28 cellular contexts compared by ENCODE assay signal in genomic region chr4:101067383-101067782, GRCh38.
DNase-seq lines count a peak whose midpoint lies in the region; ATAC-seq and TF ChIP-seq lines count a peak whose summit lies in the region.
"Had no signal": no experiment of that assay in that cellular context is flagged by ENCODE, and none has a peak within 500 bp of the region (broad histone marks: within the 10 kb centered on the region; RNA-seq: fewer than 3 reads in every experiment).

No MANE protein-coding gene starts in this region.

- no peaks in the 10 kb centered on the region for H3K9me3 Mint-ChIP-seq in activated naive CD8-positive, alpha-beta T cell (ENCODE audit: low read depth)
- no peaks in the 10 kb centered on the region for H3K9me3 Mint-ChIP-seq in activated naive CD8-positive, alpha-beta T cell treated with anti-CD3 and anti-CD28 coated beads for 36 hours
- H3K9me3 Mint-ChIP-seq: activated CD4-positive, alpha-beta memory T cell treated with anti-CD3 and anti-CD28 coated beads for 36 hours; activated naive CD4-positive, alpha-beta T cell treated with anti-CD3 and anti-CD28 coated beads, Interleukin-2, amount 10 ng/mL, durations not matched to agents 7 days and 5 days; activated T-helper 1 cell treated with anti-CD3 and anti-CD28 coated beads, Interleukin-12 subunit alpha, Interleukin-12 subunit beta, Interleukin-2, Interleukin-4 antibody, amounts not matched to agents 30 ng/mL and 10 ng/mL and 1 ng/mL, durations not matched to agents 14 hours and 24 hours and 36 hours; CD4-positive, alpha-beta memory T cell; IgD-negative memory B cell; naive thymus-derived CD4-positive, alpha-beta T cell; stimulated activated naive CD8-positive, alpha-beta T cell treated with anti-CD3 and anti-CD28 coated beads, Interleukin-15, amount 100 ng/mL, for 72 hours had no signal

- peaks cover 23% of the 10 kb centered on the region for H3K36me3 Mint-ChIP-seq in activated naive CD8-positive, alpha-beta T cell
- peaks cover 4% of the 10 kb centered on the region for H3K36me3 Mint-ChIP-seq in activated naive CD8-positive, alpha-beta T cell treated with anti-CD3 and anti-CD28 coated beads for 36 hours

- H3K4me3 Mint-ChIP-seq in activated naive CD8-positive, alpha-beta T cell: no peak overlapping the region
- no peak overlapping the region for H3K4me3 Mint-ChIP-seq in activated naive CD8-positive, alpha-beta T cell treated with anti-CD3 and anti-CD28 coated beads for 36 hours
- H3K4me3 Mint-ChIP-seq: activated CD4-positive, alpha-beta memory T cell treated with anti-CD3 and anti-CD28 coated beads for 36 hours; activated naive CD4-positive, alpha-beta T cell treated with anti-CD3 and anti-CD28 coated beads, Interleukin-2, amount 10 ng/mL, durations not matched to agents 7 days and 5 days; activated T-helper 1 cell treated with anti-CD3 and anti-CD28 coated beads, Interleukin-12 subunit alpha, Interleukin-12 subunit beta, Interleukin-2, Interleukin-4 antibody, amounts not matched to agents 30 ng/mL and 10 ng/mL and 1 ng/mL, durations not matched to agents 14 hours and 24 hours and 36 hours; CD4-positive, alpha-beta memory T cell; IgD-negative memory B cell; naive thymus-derived CD4-positive, alpha-beta T cell; stimulated activated naive CD8-positive, alpha-beta T cell treated with anti-CD3 and anti-CD28 coated beads, Interleukin-15, amount 100 ng/mL, for 72 hours had no signal

- peaks cover 23% of the 10 kb centered on the region for H3K36me3 ChIP-seq in adipocyte (ENCODE audit: control insufficient read depth, insufficient read depth, low read length, severe bottlenecking)
- H3K36me3 ChIP-seq in upper lobe of left lung: peaks cover 0 to 8% (median 0%) of the 10 kb centered on the region in 4 donors
- H3K36me3 ChIP-seq in upper lobe of right lung: no peaks in the 10 kb centered on the region
- H3K36me3 ChIP-seq: ascending aorta, tibial artery had no signal

- WGBS in upper lobe of left lung, 2 donors: 95 to 98% methylated on average over 5 of the region's 5 CpGs

- no peaks in the 10 kb centered on the region for H3K9me3 ChIP-seq in adipocyte (ENCODE audit: control insufficient read depth, low read length)
- no peaks in the 10 kb centered on the region for H3K9me3 ChIP-seq in upper lobe of left lung
- H3K9me3 ChIP-seq in upper lobe of right lung: no peaks in the 10 kb centered on the region
- H3K9me3 ChIP-seq: A549, ascending aorta, tibial artery had no signal

- TF ChIP-seq POLR2A in upper lobe of left lung (IDR thresholded peaks at IDR 0.05): no peak

- TF ChIP-seq EP300 in upper lobe of left lung (IDR thresholded peaks at IDR 0.05): no peak

- peaks cover 15% of the 10 kb centered on the region for H3K4me1 ChIP-seq in adipocyte (ENCODE audit: control insufficient read depth, insufficient read depth, low read length)
- H3K4me1 ChIP-seq in upper lobe of left lung: peaks cover 0 to under 1% (median 0%) of the 10 kb centered on the region in 4 donors
- H3K4me1 ChIP-seq in upper lobe of right lung: no peaks in the 10 kb centered on the region
- H3K4me1 ChIP-seq: A549, ascending aorta had no signal

- H3K4me3 ChIP-seq in adipocyte (ENCODE audit: low read length) (no peak overlapping the region), upper lobe of left lung (no peak overlapping the region), upper lobe of right lung (no peak overlapping the region)
- H3K4me3 ChIP-seq: A549, ascending aorta, GM12878, tibial artery had no signal

- intact Hi-C loops in upper lobe of right lung (cut with DNase I): no loop called here

- H3K27ac Mint-ChIP-seq in activated naive CD8-positive, alpha-beta T cell: peak overlapping the region; percentile 8
- H3K27ac Mint-ChIP-seq in activated naive CD8-positive, alpha-beta T cell treated with anti-CD3 and anti-CD28 coated beads for 36 hours: no peak overlapping the region
- H3K27ac Mint-ChIP-seq: activated CD4-positive, alpha-beta memory T cell treated with anti-CD3 and anti-CD28 coated beads for 36 hours; activated naive CD4-positive, alpha-beta T cell treated with anti-CD3 and anti-CD28 coated beads, Interleukin-2, amount 10 ng/mL, durations not matched to agents 7 days and 5 days; activated T-helper 1 cell treated with anti-CD3 and anti-CD28 coated beads, Interleukin-12 subunit alpha, Interleukin-12 subunit beta, Interleukin-2, Interleukin-4 antibody, amounts not matched to agents 30 ng/mL and 10 ng/mL and 1 ng/mL, durations not matched to agents 14 hours and 24 hours and 36 hours; CD4-positive, alpha-beta memory T cell; IgD-negative memory B cell; naive thymus-derived CD4-positive, alpha-beta T cell; stimulated activated naive CD8-positive, alpha-beta T cell treated with anti-CD3 and anti-CD28 coated beads, Interleukin-15, amount 100 ng/mL, for 72 hours had no signal

- no peak overlapping the region for H3K9ac ChIP-seq in adipocyte (ENCODE audit: low read length)

- H3K4me1 Mint-ChIP-seq in activated naive CD8-positive, alpha-beta T cell (ENCODE audit: low read depth): no peaks in the 10 kb centered on the region
- no peaks in the 10 kb centered on the region for H3K4me1 Mint-ChIP-seq in activated naive CD8-positive, alpha-beta T cell treated with anti-CD3 and anti-CD28 coated beads for 36 hours
- H3K4me1 Mint-ChIP-seq: activated naive CD4-positive, alpha-beta T cell treated with anti-CD3 and anti-CD28 coated beads, Interleukin-2, amount 10 ng/mL, durations not matched to agents 7 days and 5 days; stimulated activated naive CD8-positive, alpha-beta T cell treated with anti-CD3 and anti-CD28 coated beads, Interleukin-15, amount 100 ng/mL, for 72 hours had no signal

- no peaks in the 10 kb centered on the region for H3K27me3 Mint-ChIP-seq in activated naive CD8-positive, alpha-beta T cell
- H3K27me3 Mint-ChIP-seq in activated naive CD8-positive, alpha-beta T cell treated with anti-CD3 and anti-CD28 coated beads for 36 hours: no peaks in the 10 kb centered on the region
- H3K27me3 Mint-ChIP-seq: activated CD4-positive, alpha-beta memory T cell treated with anti-CD3 and anti-CD28 coated beads for 36 hours; activated naive CD4-positive, alpha-beta T cell treated with anti-CD3 and anti-CD28 coated beads, Interleukin-2, amount 10 ng/mL, durations not matched to agents 7 days and 5 days; CD4-positive, alpha-beta memory T cell; IgD-negative memory B cell; naive thymus-derived CD4-positive, alpha-beta T cell; stimulated activated naive CD8-positive, alpha-beta T cell treated with anti-CD3 and anti-CD28 coated beads, Interleukin-15, amount 100 ng/mL, for 72 hours had no signal

- H3K27me3 ChIP-seq in adipocyte (replicated peaks; ENCODE audit: control insufficient read depth, insufficient read depth, low read length): no peaks in the 10 kb centered on the region
- no peaks in the 10 kb centered on the region for H3K27me3 ChIP-seq in upper lobe of left lung
- no peaks in the 10 kb centered on the region for H3K27me3 ChIP-seq in upper lobe of right lung
- H3K27me3 ChIP-seq: ascending aorta, tibial artery had no signal

- TF ChIP-seq CTCF in upper lobe of left lung (IDR thresholded peaks at IDR 0.05) (no peak), upper lobe of right lung (IDR thresholded peaks at IDR 0.05) (no peak)

- H3K27ac ChIP-seq in upper lobe of left lung: no peak overlapping the region
- H3K27ac ChIP-seq in upper lobe of right lung: no peak overlapping the region
- H3K27ac ChIP-seq: A549, ascending aorta, tibial artery had no signal

- ATAC-seq in upper lobe of left lung (ENCODE audit: low FRiP score in 2 of 2) (no peak), upper lobe of right lung (no peak)
- ATAC-seq: A549; GM12878; naive thymus-derived CD4-positive, alpha-beta T cell; stimulated activated naive CD8-positive, alpha-beta T cell treated with anti-CD3 and anti-CD28 coated beads, Interleukin-15, amount 100 ng/mL, for 72 hours had no signal

- DNase-seq in activated naive CD8-positive, alpha-beta T cell treated with anti-CD3 and anti-CD28 coated beads for 36 hours: no peak
- DNase-seq in adipocyte (ENCODE audit: low read depth): peak; percentile 52
- DNase-seq in fibroblast of gingiva (ENCODE audit: low read depth): peak; percentile 1
- DNase-seq in stromal cell of bone marrow (ENCODE audit: low read depth): peak; percentile 1
- no peak for DNase-seq in upper lobe of left lung
- DNase-seq in stimulated activated CD4-positive, alpha-beta T cell treated with anti-CD3 and anti-CD28 coated beads, Interleukin-4, amount 100 ng/mL, for 4 hours: no peak
- no peak for DNase-seq in upper lobe of right lung
- DNase-seq: activated CD4-positive, alpha-beta memory T cell treated with anti-CD3 and anti-CD28 coated beads for 36 hours; activated CD4-positive, CD25-positive, alpha-beta regulatory T cell; activated CD8-positive, alpha-beta memory T cell treated with anti-CD3 and anti-CD28 coated beads, Interleukin-2, amount 50 U/mL, for 4 hours; activated naive CD4-positive, alpha-beta T cell treated with anti-CD3 and anti-CD28 coated beads, Interleukin-2, amount 10 ng/mL, durations not matched to agents 7 days and 5 days; CD4-positive, alpha-beta memory T cell; central memory CD4-positive, alpha-beta T cell; head of caudate nucleus; kidney; midbrain; naive thymus-derived CD4-positive, alpha-beta T cell; NCI-H1436 treated with DMSO at 0.1 percent for 48 hours; small intestine; stimulated activated CD8-positive, alpha-beta memory T cell treated with anti-CD3 and anti-CD28 coated beads, Interleukin-4, amount 100 ng/mL, for 48 hours; stimulated activated naive CD8-positive, alpha-beta T cell treated with anti-CD3 and anti-CD28 coated beads, Interleukin-15, amount 100 ng/mL, for 72 hours; tibial artery had no signal

Comparison
In these comparisons a context has a peak if more than half of its experiments do, and no peak if none do; other contexts are left out.
1. DNase-seq: peak in adipocyte (single experiment), fibroblast of gingiva (single experiment) and stromal cell of bone marrow (single experiment); none in activated naive CD8-positive, alpha-beta T cell treated with anti-CD3 and anti-CD28 coated beads for 36 hours (single experiment), upper lobe of left lung (0 of 2), stimulated activated CD4-positive, alpha-beta T cell treated with anti-CD3 and anti-CD28 coated beads, Interleukin-4, amount 100 ng/mL, for 4 hours (0 of 2) and upper lobe of right lung (single experiment).